Comparison of ENCODE assay signal across 8 cellular contexts in genomic region chr15:76905013-76905839, GRCh38. TPM values are rescaled to one million over a fixed set of nuclear protein-coding genes. Genes with fewer than 3 reads are reported as not detected.
A peak's percentile ranks its signal among the peaks of the same experiment; 100 is the strongest.
DNase-seq lines count a peak whose midpoint lies in the region; ATAC-seq and TF ChIP-seq lines count a peak whose summit lies in the region.

Gene SCAPER (minus strand): TSS chr15:76905340. CDS start chr15:76883817, 21,523 bp downstream.

- peak within 1 kb of the TSS; percentile 3 for H3K9ac ChIP-seq in rectal smooth muscle tissue (ENCODE audit: low read length)

- peak; percentile 67 to 83 for DNase-seq in NCI-H1930 (lab: John Stamatoyannopoulos, UW)
- DNase-seq in T-helper 2 cell treated with Interferon-gamma antibody and Interleukin-4, amounts not matched to agents 5 μg/mL and 100 μg/mL, for 36 hours (ENCODE audit: low spot score): peak; percentile 93
- DNase-seq in ascending aorta (ENCODE audit: low spot score in 2 of 2): peak; percentile 80 to 94
- peak; percentile 92 for DNase-seq in hepatic stellate cell (ENCODE audit: low spot score)
- DNase-seq in vagina (ENCODE audit: extremely low spot score in 2 of 2): peak; percentile 95 to 97

- ATAC-seq in HG02885 (IDR thresholded peaks at IDR 0.05; ENCODE audit: poor library complexity, unreplicated experiment): peak; percentile 87

- TF ChIP-seq CTCF in ascending aorta (IDR thresholded peaks at IDR 0.05) (peak in 1 of 3 experiments; percentile 7), vagina (IDR thresholded peaks at IDR 0.05) (peak in 2 of 3 experiments; percentile 5 to 33)

- no peaks in the 10 kb centered on the region for H3K36me3 ChIP-seq in ascending aorta
- H3K36me3 ChIP-seq in rectal smooth muscle tissue (ENCODE audit: control insufficient read depth, insufficient read depth, low read length): no peaks in the 10 kb centered on the region
- no peaks in the 10 kb centered on the region for H3K36me3 ChIP-seq in vagina

- H3K9me3 Mint-ChIP-seq in T-helper 2 cell treated with Interferon-gamma antibody and Interleukin-4, amounts not matched to agents 5 μg/mL and 100 μg/mL, for 36 hours: no peaks in the 10 kb centered on the region

- intact Hi-C loops in ascending aorta (cut with DNase I) (loop anchor here (1.0 to 2.0 kb wide), 2 partner anchors 26 to 516 kb away; partner anchors contain the start of genes HMG20A, PEAK1 and RCN2), vagina (cut with DNase I) (loop anchor here (2.0 kb wide), 1 partner anchor 56 kb away; no protein-coding TSS in a partner anchor)

- TF ChIP-seq POLR2A in GM15510 (IDR thresholded peaks at IDR 0.05; ENCODE audit: borderline replicate concordance, extremely low read depth, insufficient read length): peak; percentile 76
- peak; percentile 5 to 55 for TF ChIP-seq POLR2A in vagina (IDR thresholded peaks at IDR 0.05)

- no peaks in the 10 kb centered on the region for H3K36me3 Mint-ChIP-seq in T-helper 2 cell treated with Interferon-gamma antibody and Interleukin-4, amounts not matched to agents 5 μg/mL and 100 μg/mL, for 36 hours (ENCODE audit: low read depth)

- H3K4me1 ChIP-seq in ascending aorta: peaks cover 0 to 14% of the 10 kb centered on the region in 2 donors
- H3K4me1 ChIP-seq in rectal smooth muscle tissue (ENCODE audit: control insufficient read depth, insufficient read depth, low read length): peaks cover 8% of the 10 kb centered on the region
- H3K4me1 ChIP-seq in vagina: peaks cover 32% of the 10 kb centered on the region

- peaks cover 28% of the 10 kb centered on the region for H3K4me1 Mint-ChIP-seq in T-helper 2 cell treated with Interferon-gamma antibody and Interleukin-4, amounts not matched to agents 5 μg/mL and 100 μg/mL, for 36 hours (ENCODE audit: low read depth)

- peak within 1 kb of the TSS; percentile 95 for H3K4me3 Mint-ChIP-seq in T-helper 2 cell treated with Interferon-gamma antibody and Interleukin-4, amounts not matched to agents 5 μg/mL and 100 μg/mL, for 36 hours

- H3K27ac ChIP-seq in ascending aorta: peak within 1 kb of the TSS; percentile 93 to 94
- peak within 1 kb of the TSS; percentile 79 for H3K27ac ChIP-seq in rectal smooth muscle tissue (ENCODE audit: low read depth, low read length)
- H3K27ac ChIP-seq in vagina: peak within 1 kb of the TSS; percentile 99

- H3K4me3 ChIP-seq in ascending aorta: peak within 1 kb of the TSS; percentile 91 to 97
- H3K4me3 ChIP-seq in rectal smooth muscle tissue (ENCODE audit: low read length): peak within 1 kb of the TSS; percentile 91
- H3K4me3 ChIP-seq in vagina: peak within 1 kb of the TSS; percentile 86 to 100

- peak within 1 kb of the TSS; percentile 92 for H3K27ac Mint-ChIP-seq in T-helper 2 cell treated with Interferon-gamma antibody and Interleukin-4, amounts not matched to agents 5 μg/mL and 100 μg/mL, for 36 hours

- no peaks in the 10 kb centered on the region for H3K27me3 Mint-ChIP-seq in T-helper 2 cell treated with Interferon-gamma antibody and Interleukin-4, amounts not matched to agents 5 μg/mL and 100 μg/mL, for 36 hours (ENCODE audit: low read depth)

- H3K9me3 ChIP-seq in ascending aorta (no peaks in the 10 kb centered on the region), vagina (no peaks in the 10 kb centered on the region)

- no peaks in the 10 kb centered on the region for H3K27me3 ChIP-seq in ascending aorta
- no peaks in the 10 kb centered on the region for H3K27me3 ChIP-seq in rectal smooth muscle tissue (ENCODE audit: control insufficient read depth, insufficient read depth, low read length)
- no peaks in the 10 kb centered on the region for H3K27me3 ChIP-seq in vagina

RNA-seq across cellular contexts. Expression of gene SCAPER, which starts in this region (rescaled TPM):
- total RNA-seq in ascending aorta (78.1 TPM), vagina (51.3 TPM)

Comparison
In these comparisons a context has a peak if more than half of its experiments do, and no peak if none do; other contexts are left out.
1. Peak in every context shown above with its lines: DNase-seq, ATAC-seq, H3K4me3 ChIP-seq and H3K27ac ChIP-seq.